26 cellular contexts compared by ENCODE assay signal in genomic region chr6:25121186-25121585, GRCh38.
DNase-seq lines count a peak whose midpoint lies in the region; ATAC-seq and TF ChIP-seq lines count a peak whose summit lies in the region.
"Had no signal": no experiment of that assay in that cellular context is flagged by ENCODE, and none has a peak within 500 bp of the region (broad histone marks: within the 10 kb centered on the region; RNA-seq: fewer than 3 reads in every experiment).

No MANE protein-coding gene starts in this region.

- H3K4me1 Mint-ChIP-seq in CD4-positive, CD25-positive, alpha-beta regulatory T cell, result peaks cover 43 to 69% (median 55%) of the 10 kb centered on the region in 4 donors
- H3K4me1 Mint-ChIP-seq: nephron had no signal

- H3K27ac Mint-ChIP-seq in CD4-positive, CD25-positive, alpha-beta regulatory T cell, result peak overlapping the region in 2 of 3 donors; percentile 61 to 62
- H3K27ac Mint-ChIP-seq: activated naive CD4-positive, alpha-beta T cell treated with anti-CD3 and anti-CD28 coated beads, Interleukin-2, amount 50 U/mL, for 72 hours; nephron had no signal

- H3K9me3 ChIP-seq in CD4-positive, CD25-positive, alpha-beta regulatory T cell (ENCODE audit: control insufficient read depth in 2 of 2, low read length in 2 of 2), result no peaks in the 10 kb centered on the region
- H3K9me3 ChIP-seq in esophagus muscularis mucosa (no peaks in the 10 kb centered on the region), gastrocnemius medialis (no peaks in the 10 kb centered on the region)
- H3K9me3 ChIP-seq: ovary had no signal

- no peaks in the 10 kb centered on the region for H3K27me3 ChIP-seq in CD4-positive, CD25-positive, alpha-beta regulatory T cell (ENCODE audit: control insufficient read depth, insufficient read depth, low read length)
- H3K27me3 ChIP-seq in esophagus muscularis mucosa (no peaks in the 10 kb centered on the region), gastrocnemius medialis (no peaks in the 10 kb centered on the region)
- H3K27me3 ChIP-seq: ovary had no signal

- DNase-seq in CD4-positive, CD25-positive, alpha-beta regulatory T cell, result no peak
- DNase-seq in EH (ENCODE audit: low read depth), result peak; percentile 12
- no peak for DNase-seq in esophagus muscularis mucosa (ENCODE audit: extremely low spot score)
- no peak for DNase-seq in gastrocnemius medialis
- no peak for DNase-seq in HEK293T (ENCODE audit: extremely low spot score)
- DNase-seq in dermis blood vessel endothelial cell, result no peak
- DNase-seq in HuH-7 (ENCODE audit: low spot score), result no peak
- DNase-seq in NCI-H1092 treated with DMSO at 0.1 percent for 48 hours (lab: John Stamatoyannopoulos, UW), result no peak
- DNase-seq: activated CD8-positive, alpha-beta memory T cell treated with anti-CD3 and anti-CD28 coated beads, Interleukin-2, amount 50 U/mL, for 48 hours; aorta; caudate nucleus; DMS79 treated with DMSO at 0.1 percent for 48 hours; dorsolateral prefrontal cortex; islet precursor cell; left ventricle myocardium superior; midbrain; NCI-H146; ovary; retina; stimulated activated CD4-positive, alpha-beta T cell treated with anti-CD3 and anti-CD28 coated beads, Interleukin-4, amount 100 ng/mL, for 1 hour; substantia nigra had no signal

- CTCF ChIA-PET in HEK293T (lab: Yijun Ruan, JAX), result no interaction called here

- intact Hi-C loops in esophagus muscularis mucosa (cut with DNase I), result no loop called here
- intact Hi-C loops in gastrocnemius medialis (cut with DNase I; ENCODE audit: low total_unique reads), result no loop called here

- peaks cover 36% of the 10 kb centered on the region for H3K36me3 ChIP-seq in CD4-positive, CD25-positive, alpha-beta regulatory T cell (ENCODE audit: control insufficient read depth, insufficient read depth, low read length)
- H3K36me3 ChIP-seq in esophagus muscularis mucosa, result peaks cover 0 to 20% (median 4%) of the 10 kb centered on the region in 4 donors
- no peaks in the 10 kb centered on the region for H3K36me3 ChIP-seq in gastrocnemius medialis
- H3K36me3 ChIP-seq: ovary had no signal

- ATAC-seq in CD4-positive, CD25-positive, alpha-beta regulatory T cell (ENCODE audit: low read depth in 2 of 2), result no peak
- ATAC-seq in gastrocnemius medialis, result no peak
- ATAC-seq: activated naive CD4-positive, alpha-beta T cell treated with anti-CD3 and anti-CD28 coated beads, Interleukin-2, amount 50 U/mL, for 72 hours had no signal

- no peak for TF ChIP-seq EP300 in esophagus muscularis mucosa (IDR thresholded peaks at IDR 0.05)

- H3K4me3 Mint-ChIP-seq in CD4-positive, CD25-positive, alpha-beta regulatory T cell, result peak overlapping the region in 1 of 4 donors; percentile 19
- H3K4me3 Mint-ChIP-seq: nephron had no signal

- TF ChIP-seq POLR2A in esophagus muscularis mucosa (IDR thresholded peaks at IDR 0.05; ENCODE audit: low read depth) (no peak), gastrocnemius medialis (IDR thresholded peaks at IDR 0.05) (no peak)

- in situ Hi-C loops in gastrocnemius medialis (cut with MboI; ENCODE audit: low sequenced_read_pairs in 4 of 4), result no loop called here

- peaks cover 32% of the 10 kb centered on the region for H3K36me3 Mint-ChIP-seq in CD4-positive, CD25-positive, alpha-beta regulatory T cell

- H3K27ac ChIP-seq in CD4-positive, CD25-positive, alpha-beta regulatory T cell (ENCODE audit: insufficient read depth, low read length, poor library complexity, severe bottlenecking), result no peak overlapping the region
- H3K27ac ChIP-seq in esophagus muscularis mucosa (replicated peaks in 1 of 4) (peak overlapping the region; percentile 15 to 57 (median 44)), gastrocnemius medialis (peak overlapping the region; percentile 14 to 60 (median 48))
- H3K27ac ChIP-seq: C4-2B, KMS-11, SK-N-MC had no signal

- TF ChIP-seq CTCF in esophagus muscularis mucosa (IDR thresholded peaks at IDR 0.05) (no peak), gastrocnemius medialis (IDR thresholded peaks at IDR 0.05 in 4 of 5, conservative IDR thresholded peaks at IDR 0.05 in 1 of 5) (no peak)

- POLR2A ChIA-PET in HEK293T (lab: Yijun Ruan, JAX), result no interaction called here

- H3K4me3 ChIP-seq in CD4-positive, CD25-positive, alpha-beta regulatory T cell (ENCODE audit: low read depth, low read length), result no peak overlapping the region
- H3K4me3 ChIP-seq in esophagus muscularis mucosa (no peak overlapping the region), gastrocnemius medialis (no peak overlapping the region)
- H3K4me3 ChIP-seq: dorsolateral prefrontal cortex, ovary, SK-N-MC had no signal

- no peaks in the 10 kb centered on the region for H3K27me3 Mint-ChIP-seq in CD4-positive, CD25-positive, alpha-beta regulatory T cell

- H3K4me1 ChIP-seq in CD4-positive, CD25-positive, alpha-beta regulatory T cell (ENCODE audit: control insufficient read depth, insufficient read depth, low read length, poor library complexity, severe bottlenecking), result peaks cover 6% of the 10 kb centered on the region
- H3K4me1 ChIP-seq in esophagus muscularis mucosa (peaks cover 0 to 17% (median 11%) of the 10 kb centered on the region in 4 donors), gastrocnemius medialis (peaks cover 0 to 4% of the 10 kb centered on the region in 2 donors)

- H3K9me3 Mint-ChIP-seq in CD4-positive, CD25-positive, alpha-beta regulatory T cell, result peaks cover 0 to 2% (median 0%) of the 10 kb centered on the region in 7 donors
- H3K9me3 Mint-ChIP-seq: nephron had no signal

TF ChIP-seq in HEK293T, 16 proteins besides CTCF, POLR2A, EP300 and RAD21:
- TF ChIP-seq ELF4 (IDR thresholded peaks at IDR 0.05), result no peak
- no peak for TF ChIP-seq PKNOX1 (IDR thresholded peaks at IDR 0.05)
- no peak for TF ChIP-seq BHLHE40 (IDR thresholded peaks at IDR 0.05; ENCODE audit: borderline replicate concordance)
- TF ChIP-seq LEF1 (IDR thresholded peaks at IDR 0.05; ENCODE audit: borderline replicate concordance), result no peak
- no peak for TF ChIP-seq FOXA1 (IDR thresholded peaks at IDR 0.05)
- TF ChIP-seq ARNT (IDR thresholded peaks at IDR 0.05), result no peak
- TF ChIP-seq L3MBTL2 (conservative IDR thresholded peaks at IDR 0.05), result no peak
- TF ChIP-seq CTBP1 (IDR thresholded peaks at IDR 0.05; ENCODE audit: borderline replicate concordance), result no peak
- TF ChIP-seq SUZ12 (IDR thresholded peaks at IDR 0.05), result no peak
- TF ChIP-seq FOXK2 (IDR thresholded peaks at IDR 0.05), result no peak
